Comparison of ENCODE assay signal across 8 cellular contexts in genomic region chr11:73598719-73599379, GRCh38. TPM values are rescaled to one million over a fixed set of nuclear protein-coding genes. Genes with fewer than 3 reads are reported as not detected.
DNase-seq lines count a peak whose midpoint lies in the region; ATAC-seq and TF ChIP-seq lines count a peak whose summit lies in the region.

No MANE protein-coding gene starts in this region.

- no peaks in the 10 kb centered on the region for H3K9me3 ChIP-seq in mesodermal cell (ENCODE audit: control insufficient read depth, low read length)

- 57 to 72% methylated on average over 13 of the region's 20 CpGs for WGBS in mesodermal cell (ENCODE audit: insufficient coverage in 2 of 2), 2 experiments

- in situ Hi-C loops in astrocyte of the spinal cord (cut with HindIII; ENCODE audit: low sequenced_read_pairs): loop anchor here (10.0 kb wide), 1 partner anchor 174 kb away; no protein-coding TSS in a partner anchor

- intact Hi-C loops in sciatic nerve (cut with DNase I): no loop called here

- no peaks in the 10 kb centered on the region for H3K36me3 ChIP-seq in mesodermal cell (ENCODE audit: control insufficient read depth, insufficient read depth, low read length)

- H3K27ac ChIP-seq in mesodermal cell (ENCODE audit: low read depth, low read length, severe bottlenecking): peak overlapping the region; percentile 6

- peaks cover 9% of the 10 kb centered on the region for H3K4me1 ChIP-seq in mesodermal cell (ENCODE audit: control insufficient read depth, insufficient read depth, low read length, poor library complexity, severe bottlenecking)

- peak; percentile 19 for ATAC-seq in HG02852 (IDR thresholded peaks at IDR 0.05; ENCODE audit: unreplicated experiment)
- ATAC-seq in GM18520 (IDR thresholded peaks at IDR 0.05; ENCODE audit: unreplicated experiment): no peak
- no peak for ATAC-seq in sciatic nerve

- TF ChIP-seq CTCF in astrocyte of the spinal cord (IDR thresholded peaks at IDR 0.05; ENCODE audit: low read depth, low read length): no peak

- H3K4me3 ChIP-seq in GM08714 (ENCODE audit: low read length): peak overlapping the region; percentile 72
- peak overlapping the region; percentile 64 for H3K4me3 ChIP-seq in astrocyte of the spinal cord (ENCODE audit: low read depth, low read length)
- H3K4me3 ChIP-seq in mesodermal cell (ENCODE audit: extremely low read depth, insufficient read depth, low read length, poor library complexity, severe bottlenecking): peak overlapping the region; percentile 75

- DNase-seq in astrocyte of the spinal cord (ENCODE audit: low read depth, low spot score) (no peak), HCEC 1CT (no peak), sciatic nerve (ENCODE audit: low spot score) (no peak)
- no peak for DNase-seq in effector CD4-positive, alpha-beta T cell

RNA-seq across cellular contexts. Expression of gene FAM168A, which starts 0.9 kb away (rescaled TPM):
- 28.3 TPM for polyA plus RNA-seq in mesodermal cell (2013, experiment 1 of 2)
- 24.0 TPM for polyA plus RNA-seq in mesodermal cell (2013, experiment 2 of 2)
- total RNA-seq in sciatic nerve: 52.2 TPM

RNA-seq across cellular contexts. Expression of gene PLEKHB1, which starts 47.5 kb away (rescaled TPM):
- 12.5 TPM for polyA plus RNA-seq in mesodermal cell (2013, experiment 1 of 2)
- 10.0 TPM for polyA plus RNA-seq in mesodermal cell (2013, experiment 2 of 2)
- total RNA-seq in sciatic nerve: 370 TPM
